Comparison of ENCODE assay signal across 8 cellular contexts in genomic region chr19:29844891-29845575, GRCh38. TPM values are rescaled to one million over a fixed set of nuclear protein-coding genes. Genes with fewer than 3 reads are reported as not detected.
DNase-seq lines count a peak whose midpoint lies in the region; ATAC-seq lines count a peak whose summit lies in the region.

No MANE protein-coding gene starts in this region.

- H3K4me3 ChIP-seq in CD4-positive, alpha-beta memory T cell (ENCODE audit: low read length in 2 of 2): peak overlapping the region; percentile 67 to 71
- H3K4me3 ChIP-seq in ectodermal cell (ENCODE audit: insufficient read depth, low read depth, low read length): peak overlapping the region; percentile 48

- peak overlapping the region; percentile 63 for H3K27ac ChIP-seq in CD4-positive, alpha-beta memory T cell (ENCODE audit: low read depth, low read length)
- H3K27ac ChIP-seq in ectodermal cell (ENCODE audit: insufficient read depth, low read depth, low read length, poor library complexity, severe bottlenecking): peak overlapping the region; percentile 41

- ATAC-seq in GM19452 (IDR thresholded peaks at IDR 0.05; ENCODE audit: unreplicated experiment) (peak; percentile 74), HG03571 (IDR thresholded peaks at IDR 0.05; ENCODE audit: unreplicated experiment) (peak; percentile 72)

- H3K36me3 ChIP-seq in CD4-positive, alpha-beta memory T cell (ENCODE audit: insufficient read depth, low read length): no peaks in the 10 kb centered on the region
- no peaks in the 10 kb centered on the region for H3K36me3 ChIP-seq in ectodermal cell (ENCODE audit: control insufficient read depth, insufficient read depth, low read length)

- DNase-seq in CD4-positive, alpha-beta memory T cell: peak in 4 of 5 donors; percentile 94 to 96 (median 96)
- DNase-seq in NCI-H82 treated with DMSO at 0.1 percent for 48 hours (lab: John Stamatoyannopoulos, UW; ENCODE audit: unreplicated experiment) (peak; percentile 91), medulla oblongata (ENCODE audit: extremely low spot score) (peak; percentile 86)
- peak; percentile 94 for DNase-seq in activated CD4-positive, alpha-beta memory T cell treated with anti-CD3 and anti-CD28 coated beads, Interleukin-2, amount 10 ng/mL, durations not matched to agents 7 days and 5 days
- peak; percentile 93 to 96 (median 94) for DNase-seq in stimulated activated CD4-positive, alpha-beta T cell treated with anti-CD3 and anti-CD28 coated beads, TNF-alpha, amount 100 ng/mL, for 4 hours (ENCODE audit: low read depth in 3 of 3)

- H3K4me1 Mint-ChIP-seq in CD4-positive, alpha-beta memory T cell: peaks cover 7 to 24% (median 12%) of the 10 kb centered on the region in 4 donors
- H3K4me1 Mint-ChIP-seq in activated CD4-positive, alpha-beta memory T cell treated with anti-CD3 and anti-CD28 coated beads, Interleukin-2, amount 10 ng/mL, durations not matched to agents 7 days and 5 days: peaks cover 17% of the 10 kb centered on the region

- 0% methylated on average over 49 of the region's 49 CpGs for WGBS in ectodermal cell, 2 experiments

- peaks cover 0 to 1% (median 0%) of the 10 kb centered on the region in 8 donors for H3K9me3 Mint-ChIP-seq in CD4-positive, alpha-beta memory T cell
- no peaks in the 10 kb centered on the region for H3K9me3 Mint-ChIP-seq in activated CD4-positive, alpha-beta memory T cell treated with anti-CD3 and anti-CD28 coated beads, Interleukin-2, amount 10 ng/mL, durations not matched to agents 7 days and 5 days

- peak overlapping the region; percentile 88 to 98 (median 94) for H3K4me3 Mint-ChIP-seq in CD4-positive, alpha-beta memory T cell
- peak overlapping the region; percentile 80 for H3K4me3 Mint-ChIP-seq in activated CD4-positive, alpha-beta memory T cell treated with anti-CD3 and anti-CD28 coated beads, Interleukin-2, amount 10 ng/mL, durations not matched to agents 7 days and 5 days

- no peaks in the 10 kb centered on the region for H3K27me3 ChIP-seq in CD4-positive, alpha-beta memory T cell (ENCODE audit: insufficient read depth, low read length)
- H3K27me3 ChIP-seq in ectodermal cell (ENCODE audit: control insufficient read depth, insufficient read depth, low read length, poor library complexity, severe bottlenecking): peaks cover 46% of the 10 kb centered on the region

- peaks cover 0 to 1% of the 10 kb centered on the region in 2 donors for H3K36me3 Mint-ChIP-seq in CD4-positive, alpha-beta memory T cell
- no peaks in the 10 kb centered on the region for H3K36me3 Mint-ChIP-seq in activated CD4-positive, alpha-beta memory T cell treated with anti-CD3 and anti-CD28 coated beads, Interleukin-2, amount 10 ng/mL, durations not matched to agents 7 days and 5 days (ENCODE audit: low read depth)

- H3K27me3 Mint-ChIP-seq in CD4-positive, alpha-beta memory T cell: peaks cover 0 to 1% of the 10 kb centered on the region in 2 donors
- H3K27me3 Mint-ChIP-seq in activated CD4-positive, alpha-beta memory T cell treated with anti-CD3 and anti-CD28 coated beads, Interleukin-2, amount 10 ng/mL, durations not matched to agents 7 days and 5 days: peaks cover 13% of the 10 kb centered on the region

- POLR2A ChIA-PET in CD4-positive, alpha-beta memory T cell (lab: Charles Lee; ENCODE audit: partially characterized antibody): interaction anchor here (0.6 to 3.9 kb wide), 19 partner anchors 8 to 239 kb away, joined by 3 to 69 read pairs (median 5); partner anchors contain the start of genes C19orf12, CCNE1, POP4 and URI1
- POLR2A ChIA-PET in activated CD4-positive, alpha-beta memory T cell treated with anti-CD3 and anti-CD28 coated beads, Interleukin-2, amount 10 ng/mL, durations not matched to agents 7 days and 5 days (lab: Charles Lee): interaction anchor here (0.8 to 7.2 kb wide), 10 partner anchors 8 to 131 kb away, joined by 3 to 43 read pairs (median 4); partner anchors contain the start of gene URI1

- CTCF ChIA-PET in CD4-positive, alpha-beta memory T cell (lab: Charles Lee; ENCODE audit: partially characterized antibody): interaction anchor here (0.8 to 3.9 kb wide), 8 partner anchors 13 to 177 kb away, joined by 3 to 25 read pairs (median 3); partner anchors contain the start of gene URI1
- CTCF ChIA-PET in activated CD4-positive, alpha-beta memory T cell treated with anti-CD3 and anti-CD28 coated beads, Interleukin-2, amount 10 ng/mL, durations not matched to agents 7 days and 5 days (lab: Charles Lee): interaction anchor here (0.8 to 2.3 kb wide), 10 partner anchors 8 to 234 kb away, joined by 3 to 7 read pairs (median 4); no protein-coding TSS in a partner anchor

- H3K27ac Mint-ChIP-seq in CD4-positive, alpha-beta memory T cell: peak overlapping the region; percentile 81 to 98 (median 95)
- peak overlapping the region; percentile 78 for H3K27ac Mint-ChIP-seq in activated CD4-positive, alpha-beta memory T cell treated with anti-CD3 and anti-CD28 coated beads, Interleukin-2, amount 10 ng/mL, durations not matched to agents 7 days and 5 days

- H3K4me1 ChIP-seq in CD4-positive, alpha-beta memory T cell (ENCODE audit: insufficient read depth, low read length): peaks cover 21% of the 10 kb centered on the region
- H3K4me1 ChIP-seq in ectodermal cell (ENCODE audit: control insufficient read depth, insufficient read depth, low read length): peaks cover 14% of the 10 kb centered on the region

- intact Hi-C loops in CD4-positive, alpha-beta memory T cell (cut with micrococcal nuclease): loop anchor here (1.0 to 10.0 kb wide), 9 partner anchors 14 to 630 kb away; partner anchors contain the start of genes C19orf12, CCNE1, PLEKHF1 and POP4

- no peaks in the 10 kb centered on the region for H3K9me3 ChIP-seq in CD4-positive, alpha-beta memory T cell (ENCODE audit: control insufficient read depth in 1 of 2, low read length in 2 of 2)
- H3K9me3 ChIP-seq in ectodermal cell (ENCODE audit: control insufficient read depth, low read length): no peaks in the 10 kb centered on the region

RNA-seq across cellular contexts. Expression of gene CCNE1, which starts 33.2 kb away (rescaled TPM):
- 1 to 10 TPM; 2.9 to 3.4 TPM for total RNA-seq in CD4-positive, alpha-beta memory T cell
- polyA plus RNA-seq in CD4-positive, alpha-beta memory T cell: under 1 TPM; 0.50 to 0.89 TPM
- 10 to 100 TPM; 24.8 to 26.3 TPM for total RNA-seq in activated CD4-positive, alpha-beta memory T cell treated with anti-CD3 and anti-CD28 coated beads, Interleukin-2, amount 10 ng/mL, durations not matched to agents 7 days and 5 days
- polyA plus RNA-seq in ectodermal cell (2013, experiment 1 of 4): 37.4 TPM
- polyA plus RNA-seq in ectodermal cell (2013, experiment 2 of 4): 32.6 TPM
- polyA plus RNA-seq in ectodermal cell (2013, experiment 3 of 4): 21.4 TPM
- 26.4 TPM for polyA plus RNA-seq in ectodermal cell (2013, experiment 4 of 4)

Comparison
In these comparisons a context has a peak if more than half of its experiments do, and no peak if none do; other contexts are left out.
1. Peak in every context shown above with its lines: DNase-seq, ATAC-seq, H3K4me3 ChIP-seq and H3K27ac ChIP-seq.
2. RNA of gene CCNE1, which starts 33.2 kb away (total RNA-seq): 24.8 to 26.3 TPM in activated CD4-positive, alpha-beta memory T cell treated with anti-CD3 and anti-CD28 coated beads, Interleukin-2, amount 10 ng/mL, durations not matched to agents 7 days and 5 days; 2.9 to 3.4 TPM in CD4-positive, alpha-beta memory T cell; every median in the first group is over 4 times any median in the second.